9 cellular contexts compared by ENCODE assay signal in the genomic region with DNA sequence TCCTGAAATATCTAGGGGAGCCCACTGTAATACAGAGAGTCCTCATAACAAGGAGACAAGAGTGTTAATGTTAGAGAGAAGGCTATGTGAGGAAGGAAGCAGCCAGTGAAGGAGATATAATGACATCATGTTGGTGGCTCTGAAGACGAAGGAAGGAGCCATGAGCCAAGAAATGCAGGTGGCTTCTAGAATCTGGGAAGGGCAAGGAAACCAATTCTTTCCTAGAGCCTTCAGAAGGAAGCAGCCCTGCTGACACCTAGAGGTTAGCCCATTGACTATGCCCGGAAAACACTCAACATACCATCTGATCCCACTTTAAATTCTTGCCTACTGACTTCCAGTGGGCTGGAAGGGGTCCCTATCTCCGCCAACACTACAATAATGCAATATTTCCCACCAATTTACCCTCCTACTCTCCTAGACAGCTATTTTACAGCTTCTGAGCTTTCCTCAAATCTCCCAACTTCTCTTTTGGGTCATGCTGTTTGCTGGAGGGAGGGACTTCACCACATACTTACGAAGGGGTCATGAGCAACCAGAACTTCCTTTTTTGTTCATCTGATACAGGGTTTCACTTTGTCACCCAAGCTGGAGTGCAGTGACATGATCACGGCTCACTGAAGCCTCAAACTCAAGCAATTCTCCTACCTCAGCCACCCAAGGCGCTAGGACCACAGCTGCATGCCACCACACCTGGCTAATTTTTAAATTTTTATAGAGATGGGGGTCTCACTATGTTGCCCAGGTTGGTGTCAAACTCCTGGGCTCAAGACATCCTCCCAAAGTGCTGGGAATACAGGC. TPM values are rescaled to one million over a fixed set of nuclear protein-coding genes. Genes with fewer than 3 reads are reported as not detected.
DNase-seq lines count a peak whose midpoint lies in the region; ATAC-seq, FAIRE-seq and TF ChIP-seq lines count a peak whose summit lies in the region.
"Had no signal": no experiment of that assay in that cellular context is flagged by ENCODE, and none has a peak within 500 bp of the region (broad histone marks: within the 10 kb centered on the region; RNA-seq: fewer than 3 reads in every experiment).

No MANE protein-coding gene starts in this region.

- peak; percentile 92 for ATAC-seq in HG02642 (IDR thresholded peaks at IDR 0.05; ENCODE audit: poor library complexity, unreplicated experiment)
- ATAC-seq in left lung, result peak; percentile 71

- H3K4me3 ChIP-seq in left lung, result no peak overlapping the region
- no peak overlapping the region for H3K4me3 ChIP-seq in kidney (ENCODE audit: low read length in 2 of 2)

- FAIRE-seq in kidney (lab: Jason Lieb, UNC), result no peak

- H3K27me3 ChIP-seq in left lung, result no peaks in the 10 kb centered on the region

- TF ChIP-seq CTCF in left lung (IDR thresholded peaks at IDR 0.05) (no peak), kidney (IDR thresholded peaks at IDR 0.05; ENCODE audit: borderline replicate concordance, extremely low read depth, insufficient read depth) (no peak)

- peak; percentile 82 for DNase-seq in SIG-M5 treated with dmso at 0.1 percent for 504 hours (lab: John Stamatoyannopoulos, UW; ENCODE audit: unreplicated experiment)
- no peak for DNase-seq in SIG-M5 (lab: John Stamatoyannopoulos, UW)
- peak; percentile 67 for DNase-seq in NOMO-1 treated with dmso at 0.1 percent for 144 hours (lab: John Stamatoyannopoulos, UW; ENCODE audit: unreplicated experiment)
- DNase-seq in left lung, result no peak
- no peak for DNase-seq in kidney
- no peak for DNase-seq in NCI-H187 (lab: John Stamatoyannopoulos, UW)
- DNase-seq in SW480 (ENCODE audit: low spot score), result no peak

- H3K9me3 ChIP-seq in left lung, result no peaks in the 10 kb centered on the region
- H3K9me3 ChIP-seq in kidney (ENCODE audit: control insufficient read depth in 1 of 2, low read length in 2 of 2), result no peaks in the 10 kb centered on the region

- H3K36me3 ChIP-seq in left lung, result no peaks in the 10 kb centered on the region
- H3K36me3 ChIP-seq in kidney (ENCODE audit: control insufficient read depth in 1 of 2, insufficient read depth in 2 of 2, low read length in 2 of 2), result no peaks in the 10 kb centered on the region

- H3K27ac ChIP-seq in left lung (peak overlapping the region; percentile 59 to 70), kidney (ENCODE audit: low read depth in 2 of 2, low read length in 2 of 2) (peak overlapping the region in 1 of 2 donors; percentile 14)
- H3K27ac ChIP-seq: 22Rv1 had no signal

- no peak overlapping the region for H3K9ac ChIP-seq in kidney (ENCODE audit: low read length in 2 of 2)

- intact Hi-C loops in left lung (cut with DNase I) (no loop called here), kidney (cut with DNase I) (no loop called here)

- peaks cover 0 to 13% of the 10 kb centered on the region in 2 donors for H3K4me1 ChIP-seq in left lung
- H3K4me1 ChIP-seq in kidney (ENCODE audit: control insufficient read depth in 1 of 2, insufficient read depth in 1 of 2, low read depth in 1 of 2, low read length in 2 of 2), result peaks cover 0 to 8% of the 10 kb centered on the region in 2 donors

RNA-seq across cellular contexts. Expression of a gene that starts 25.2 kb away (rescaled TPM):
- 100 to 1,000 TPM; 105 to 119 TPM for total RNA-seq in left lung
- 111 TPM for total RNA-seq in kidney
- polyA plus RNA-seq in kidney (ENCODE audit: insufficient read depth, low read depth, low replicate concordance), result 31.4 TPM

RNA-seq across cellular contexts. Expression of a gene that starts 26.0 kb away (rescaled TPM):
- 10 to 100 TPM; 64.2 to 72.0 TPM for total RNA-seq in left lung
- 49.6 TPM for total RNA-seq in kidney
- polyA plus RNA-seq in kidney (ENCODE audit: insufficient read depth, low read depth, low replicate concordance), result 23.2 TPM

Comparison
In these comparisons a context has a peak if more than half of its experiments do, and no peak if none do; other contexts are left out.
1. DNase-seq: peak in SIG-M5 treated with dmso at 0.1 percent for 504 hours (single experiment) and NOMO-1 treated with dmso at 0.1 percent for 144 hours (single experiment); none in SIG-M5 (single experiment), left lung (0 of 2), kidney (single experiment), NCI-H187 (0 of 2) and SW480 (single experiment).